ENCODE assay signal across 1 cellular context in genomic region chr14:50551877-50552276, GRCh38.
TF ChIP-seq lines count a peak whose summit lies in the region.

No MANE protein-coding gene starts in this region.

TF ChIP-seq in GM12878, 131 proteins besides CTCF, POLR2A, EP300 and RAD21 (continued from another document):
- TF ChIP-seq ZNF687 (IDR thresholded peaks at IDR 0.05), result no peak
TF ChIP-seq in GM12878: peak in this region for 1.
